Comparison of ENCODE assay signal across 26 cellular contexts in the genomic region with DNA sequence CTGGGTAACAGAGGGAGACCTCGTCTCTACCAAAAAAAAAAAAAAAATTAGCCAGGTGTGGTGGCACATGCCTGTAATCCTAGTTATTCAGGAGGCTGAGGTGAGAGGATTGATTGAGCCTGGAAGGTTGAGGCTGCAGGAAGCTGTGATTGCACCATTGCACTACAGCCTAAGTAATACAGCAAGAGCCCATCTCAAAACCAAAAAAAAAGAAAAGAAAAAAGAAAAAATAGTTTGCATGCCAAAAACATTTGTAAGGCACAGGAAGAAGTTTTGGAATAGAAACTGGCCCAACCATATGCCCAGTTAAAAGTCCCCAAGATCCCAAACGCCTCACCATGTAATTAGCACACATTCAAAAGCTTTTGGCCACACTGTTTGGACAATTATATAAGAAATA. TPM values are rescaled to one million over a fixed set of nuclear protein-coding genes. Genes with fewer than 3 reads are reported as not detected.
"Had no signal": no experiment of that assay in that cellular context is flagged by ENCODE, and none has a peak within 500 bp of the region (broad histone marks: within the 10 kb centered on the region; RNA-seq: fewer than 3 reads in every experiment).

No MANE protein-coding gene starts in this region.

- H3K9me3 ChIP-seq: colonic mucosa, esophagus muscularis mucosa, gastrocnemius medialis, heart right ventricle, left lung, lower lobe of right lung, mucosa of descending colon had no signal

- H3K4me3 ChIP-seq: colonic mucosa, esophagus muscularis mucosa, gastrocnemius medialis, heart right ventricle, left lung, lower lobe of right lung, mucosa of descending colon had no signal

- H3K27me3 ChIP-seq: colonic mucosa, esophagus muscularis mucosa, gastrocnemius medialis, heart right ventricle, left lung had no signal

- H3K27ac ChIP-seq: colonic mucosa, esophagus muscularis mucosa, gastrocnemius medialis, heart right ventricle, left lung, lower lobe of right lung had no signal

- DNase-seq: colonic mucosa; cortex of kidney; effector memory CD4-positive, alpha-beta T cell; foreskin fibroblast; foreskin melanocyte; gastrocnemius medialis; glutamatergic neuron; head of caudate nucleus; heart right ventricle; hippocampal formation; left cardiac atrium; left lung; left ventricle myocardium superior; lower lobe of right lung; mesenchymal stem cell; mucosa of descending colon; naive B cell; naive thymus-derived CD8-positive, alpha-beta T cell had no signal

- H3K36me3 ChIP-seq: colonic mucosa, esophagus muscularis mucosa, gastrocnemius medialis, heart right ventricle, left lung, lower lobe of right lung had no signal

- H3K4me1 ChIP-seq: colonic mucosa had no signal

- ATAC-seq: gastrocnemius medialis; heart right ventricle; left lung; left ventricle myocardium superior; mucosa of descending colon; naive thymus-derived CD8-positive, alpha-beta T cell had no signal

RNA-seq across cellular contexts. Expression of a gene that starts 13.4 kb away (rescaled TPM):
- total RNA-seq: dermis microvascular lymphatic vessel endothelial cell; endothelial cell of umbilical vein; esophagus muscularis mucosa; gastrocnemius medialis; glomerular endothelial cell; heart right ventricle; lower leg skin; lung microvascular endothelial cell; mesenteric fat pad; myocyte; naive thymus-derived CD8-positive, alpha-beta T cell had no signal
